Comparison of ENCODE assay signal across 8 cellular contexts in genomic region chr17:79074650-79075432, GRCh38. TPM values are rescaled to one million over a fixed set of nuclear protein-coding genes. Genes with fewer than 3 reads are reported as not detected.
DNase-seq lines count a peak whose midpoint lies in the region; ATAC-seq, FAIRE-seq and TF ChIP-seq lines count a peak whose summit lies in the region.

ENGASE (plus strand) TSS chr17:79074824; CDS start chr17:79074945, 121 bp downstream.

- ATAC-seq in HG02678 (IDR thresholded peaks at IDR 0.05; ENCODE audit: unreplicated experiment) (peak; percentile 96), pancreas (peak; percentile 98 to 99 (median 99))

- no peak for FAIRE-seq in pancreas (lab: Jason Lieb, UNC)

- WGBS in pancreas, 2 donors = 0% methylated on average over 52 to 104 of the region's 104 CpGs
- under 1% methylated on average over 104 of the region's 104 CpGs for WGBS in thymus

- intact Hi-C loops in pancreas (cut with DNase I) = no loop called here

- no peak for TF ChIP-seq CTCF in GM10266 (IDR thresholded peaks at IDR 0.05; ENCODE audit: control insufficient read depth, insufficient read depth, low read depth, missing control alignments)
- no peak for TF ChIP-seq CTCF in cardiac muscle cell (IDR thresholded peaks at IDR 0.05; ENCODE audit: low read depth, low read length)
- no peak for TF ChIP-seq CTCF in pancreas (IDR thresholded peaks at IDR 0.05)

- DNase-seq in GM10266 (ENCODE audit: extremely low spot score) (peak; percentile 99), NCI-H1417 (lab: John Stamatoyannopoulos, UW) (peak; percentile 95), SW480 (ENCODE audit: low spot score) (peak; percentile 88), cardiac muscle cell (ENCODE audit: low read depth in 1 of 2, low spot score in 1 of 2) (peak; percentile 96 to 98), pancreas (peak; percentile 93 to 99 (median 96))
- DNase-seq in activated naive CD8-positive, alpha-beta T cell treated with anti-CD3 and anti-CD28 coated beads, Interleukin-2, amount 50 U/mL, for 16 hours (ENCODE audit: low read depth, low spot score) = peak; percentile 82

- no peaks in the 10 kb centered on the region for H3K27me3 ChIP-seq in cardiac muscle cell
- H3K27me3 ChIP-seq in pancreas = no peaks in the 10 kb centered on the region
- no peaks in the 10 kb centered on the region for H3K27me3 ChIP-seq in thymus (ENCODE audit: control insufficient read depth, insufficient read depth)

- H3K4me1 ChIP-seq in cardiac muscle cell (ENCODE audit: low read depth) (no peaks in the 10 kb centered on the region), pancreas (no peaks in the 10 kb centered on the region), thymus (ENCODE audit: control insufficient read depth, insufficient read depth, low read length) (peaks cover 9% of the 10 kb centered on the region)

- peak within 1 kb of the TSS; percentile 82 for H3K27ac ChIP-seq in cardiac muscle cell
- peak within 1 kb of the TSS in 3 of 4 donors; percentile 48 to 73 (median 62) for H3K27ac ChIP-seq in pancreas
- H3K27ac ChIP-seq in thymus (ENCODE audit: low read depth) = peak within 1 kb of the TSS; percentile 74

- H3K36me3 ChIP-seq in cardiac muscle cell (peaks cover 4% of the 10 kb centered on the region), pancreas (peaks cover 0 to 12% (median 8%) of the 10 kb centered on the region in 3 donors), thymus (ENCODE audit: control insufficient read depth, insufficient read depth) (peaks cover 21% of the 10 kb centered on the region)

- peak within 1 kb of the TSS; percentile 96 for H3K4me3 ChIP-seq in cardiac muscle cell
- peak within 1 kb of the TSS; percentile 72 to 96 (median 86) for H3K4me3 ChIP-seq in pancreas
- H3K4me3 ChIP-seq in thymus (ENCODE audit: low read length) = peak within 1 kb of the TSS; percentile 90

- H3K9me3 ChIP-seq in cardiac muscle cell (ENCODE audit: low read depth) (no peaks in the 10 kb centered on the region), pancreas (no peaks in the 10 kb centered on the region), thymus (ENCODE audit: control insufficient read depth) (no peaks in the 10 kb centered on the region)

RNA-seq across cellular contexts. Expression of gene ENGASE, which starts in this region (rescaled TPM):
- 29.5 and 69.8 TPM in 2 replicates for total RNA-seq in cardiac muscle cell
- polyA plus RNA-seq in cardiac muscle cell = 48.8 and 56.1 TPM in 2 replicates
- 10 to 100 TPM; 13.9 to 42.1 (median 20.2) TPM for total RNA-seq in pancreas
- polyA plus RNA-seq in pancreas = 10 to 100 TPM; 34.3 to 86.5 TPM
- polyA plus RNA-seq in thymus = 71.1 TPM

Comparison
In these comparisons a context has a peak if more than half of its experiments do, and no peak if none do; other contexts are left out.
1. Peak in every context shown above with its lines: DNase-seq, ATAC-seq, H3K4me3 ChIP-seq and H3K27ac ChIP-seq.